ENCODE assay signal across 24 cellular contexts in genomic region chr10:11482306-11482705, GRCh38.
"Had no signal": no experiment of that assay in that cellular context is flagged by ENCODE, and none has a peak within 500 bp of the region (broad histone marks: within the 10 kb centered on the region; RNA-seq: fewer than 3 reads in every experiment).

No MANE protein-coding gene starts in this region.

- H3K27ac Mint-ChIP-seq: activated CD4-positive, alpha-beta memory T cell treated with anti-CD3 and anti-CD28 coated beads, Interleukin-2, amount 10 ng/mL, durations not matched to agents 7 days and 5 days; activated CD4-positive, alpha-beta T cell treated with anti-CD3 and anti-CD28 coated beads, Interleukin-2, amount 10 ng/mL, durations not matched to agents 24 days and 14 days; activated naive CD4-positive, alpha-beta T cell treated with anti-CD3 and anti-CD28 coated beads for 36 hours; activated naive CD8-positive, alpha-beta T cell treated with anti-CD3 and anti-CD28 coated beads, Interleukin-2, amount 10 ng/mL, durations not matched to agents 7 days and 5 days had no signal

- H3K9me3 ChIP-seq: breast epithelium, esophagus squamous epithelium, heart right ventricle, mucosa of descending colon, transverse colon, uterus had no signal

- H3K9me3 Mint-ChIP-seq: activated CD4-positive, alpha-beta memory T cell treated with anti-CD3 and anti-CD28 coated beads, Interleukin-2, amount 10 ng/mL, durations not matched to agents 7 days and 5 days; activated CD4-positive, alpha-beta T cell treated with anti-CD3 and anti-CD28 coated beads, Interleukin-2, amount 10 ng/mL, durations not matched to agents 24 days and 14 days; activated naive CD4-positive, alpha-beta T cell treated with anti-CD3 and anti-CD28 coated beads for 36 hours; activated naive CD8-positive, alpha-beta T cell treated with anti-CD3 and anti-CD28 coated beads, Interleukin-2, amount 10 ng/mL, durations not matched to agents 7 days and 5 days; activated T-cell treated with anti-CD3 and anti-CD28 coated beads, Interleukin-2, amount 50 U/mL, for 72 hours; central memory CD8-positive, alpha-beta T cell; stimulated activated naive B cell treated with anti-CD40 and anti-IgM and Interleukin-4, amounts not matched to agents 10 μg/mL and 1 μg/mL and 100 μg/mL, for 72 hours had no signal

- FAIRE-seq: colon, keratinocyte had no signal

- H3K4me3 ChIP-seq: breast epithelium, esophagus squamous epithelium, heart right ventricle, mucosa of descending colon, smooth muscle cell, transverse colon, uterus had no signal

- H3K4me1 ChIP-seq: breast epithelium, esophagus squamous epithelium, transverse colon, uterus had no signal

- DNase-seq: activated CD4-positive, alpha-beta memory T cell treated with anti-CD3 and anti-CD28 coated beads, Interleukin-2, amount 10 ng/mL, durations not matched to agents 7 days and 5 days; activated CD4-positive, alpha-beta T cell treated with anti-CD3 and anti-CD28 coated beads, Interleukin-2, amount 10 ng/mL, durations not matched to agents 24 days and 14 days; activated effector memory CD4-positive, alpha-beta T cell treated with Interleukin-2 at 50 U/mL for 16 hours; activated naive CD4-positive, alpha-beta T cell treated with anti-CD3 and anti-CD28 coated beads for 36 hours; activated naive CD8-positive, alpha-beta T cell treated with anti-CD3 and anti-CD28 coated beads, Interleukin-2, amount 10 ng/mL, durations not matched to agents 7 days and 5 days; activated T-cell treated with anti-CD3 and anti-CD28 coated beads, Interleukin-2, amount 50 U/mL, for 72 hours; amniotic stem cell; effector memory CD4-positive, alpha-beta T cell; esophagus squamous epithelium; heart right ventricle; left colon; mucosa of descending colon; occipital lobe; posterior cingulate gyrus; stimulated activated CD4-positive, alpha-beta T cell treated with anti-CD3 and anti-CD28 coated beads, Interleukin-15, amount 100 ng/mL, for 24 hours; stimulated activated naive B cell treated with anti-CD40 and anti-IgM and Interleukin-4, amounts not matched to agents 10 μg/mL and 1 μg/mL and 100 μg/mL, for 72 hours; transverse colon; uterus had no signal

- H3K36me3 ChIP-seq: breast epithelium, uterus had no signal

- H3K27ac ChIP-seq: breast epithelium, esophagus squamous epithelium, heart right ventricle, transverse colon, uterus had no signal

- H3K4me3 Mint-ChIP-seq: activated CD4-positive, alpha-beta memory T cell treated with anti-CD3 and anti-CD28 coated beads, Interleukin-2, amount 10 ng/mL, durations not matched to agents 7 days and 5 days; activated CD4-positive, alpha-beta T cell treated with anti-CD3 and anti-CD28 coated beads, Interleukin-2, amount 10 ng/mL, durations not matched to agents 24 days and 14 days; activated naive CD4-positive, alpha-beta T cell treated with anti-CD3 and anti-CD28 coated beads for 36 hours; activated naive CD8-positive, alpha-beta T cell treated with anti-CD3 and anti-CD28 coated beads, Interleukin-2, amount 10 ng/mL, durations not matched to agents 7 days and 5 days; activated T-cell treated with anti-CD3 and anti-CD28 coated beads, Interleukin-2, amount 50 U/mL, for 72 hours; central memory CD8-positive, alpha-beta T cell had no signal

- H3K27me3 Mint-ChIP-seq: activated CD4-positive, alpha-beta memory T cell treated with anti-CD3 and anti-CD28 coated beads, Interleukin-2, amount 10 ng/mL, durations not matched to agents 7 days and 5 days; activated naive CD8-positive, alpha-beta T cell treated with anti-CD3 and anti-CD28 coated beads, Interleukin-2, amount 10 ng/mL, durations not matched to agents 7 days and 5 days; central memory CD8-positive, alpha-beta T cell; stimulated activated naive B cell treated with anti-CD40 and anti-IgM and Interleukin-4, amounts not matched to agents 10 μg/mL and 1 μg/mL and 100 μg/mL, for 72 hours had no signal

- H3K27me3 ChIP-seq: breast epithelium, esophagus squamous epithelium, heart right ventricle, transverse colon, uterus had no signal

- ATAC-seq: activated T-cell treated with anti-CD3 and anti-CD28 coated beads, Interleukin-2, amount 50 U/mL, for 72 hours; heart right ventricle; left colon; mucosa of descending colon; sciatic nerve; stimulated activated naive B cell treated with anti-CD40 and anti-IgM and Interleukin-4, amounts not matched to agents 10 μg/mL and 1 μg/mL and 100 μg/mL, for 72 hours had no signal

- H3K4me2 ChIP-seq: smooth muscle cell had no signal
